2 cellular contexts compared by ENCODE assay signal in the genomic region with DNA sequence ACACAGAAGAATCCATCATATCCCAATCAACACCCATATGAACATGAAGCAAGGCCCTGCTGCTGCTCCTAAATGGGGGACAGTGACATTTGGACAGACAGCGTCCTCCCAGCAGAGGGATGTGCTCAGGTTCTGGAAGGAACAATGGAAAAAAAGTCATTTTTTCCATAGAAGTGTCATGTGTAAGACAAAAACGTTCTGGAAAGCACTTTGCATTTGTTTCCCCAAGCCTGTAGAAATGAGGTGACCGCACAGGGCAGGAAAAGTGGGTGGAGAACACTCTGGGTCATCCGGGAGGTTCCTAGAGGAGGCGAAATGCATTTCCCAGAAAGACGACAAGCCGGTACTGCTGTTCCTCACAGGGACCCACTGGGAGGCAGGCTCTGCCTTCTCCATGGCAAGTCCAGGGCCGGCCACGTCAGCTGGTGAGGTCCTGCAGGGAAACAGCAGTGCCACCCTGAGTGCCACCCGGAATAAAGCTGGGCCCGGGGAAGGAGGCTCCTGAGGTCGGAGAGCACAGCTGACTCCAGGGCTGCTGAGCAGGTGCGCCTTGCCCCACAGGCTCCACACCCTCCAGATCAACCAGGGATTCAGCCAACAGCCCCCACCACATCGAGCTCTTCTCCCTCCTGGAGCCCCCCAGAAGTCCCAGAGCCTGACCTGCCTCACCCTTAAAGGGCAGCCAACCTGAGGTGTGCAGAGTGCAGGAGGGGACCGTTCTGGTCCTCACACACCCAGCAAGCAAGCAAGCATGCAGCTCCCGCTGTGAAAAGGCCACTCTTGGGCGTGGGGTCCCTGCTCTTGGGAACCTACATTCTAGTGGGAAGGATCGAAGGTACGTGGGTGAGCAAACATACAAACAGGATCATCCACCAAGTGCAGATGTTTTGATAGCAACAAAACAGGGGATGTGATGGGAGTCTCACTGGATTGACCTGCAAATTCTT.
TF ChIP-seq lines count a peak whose summit lies in the region.

No MANE protein-coding gene starts in this region.

TF ChIP-seq in HepG2, 621 proteins besides CTCF, POLR2A, EP300 and RAD21 (continued from another document):
- TF ChIP-seq, protein P1, sequence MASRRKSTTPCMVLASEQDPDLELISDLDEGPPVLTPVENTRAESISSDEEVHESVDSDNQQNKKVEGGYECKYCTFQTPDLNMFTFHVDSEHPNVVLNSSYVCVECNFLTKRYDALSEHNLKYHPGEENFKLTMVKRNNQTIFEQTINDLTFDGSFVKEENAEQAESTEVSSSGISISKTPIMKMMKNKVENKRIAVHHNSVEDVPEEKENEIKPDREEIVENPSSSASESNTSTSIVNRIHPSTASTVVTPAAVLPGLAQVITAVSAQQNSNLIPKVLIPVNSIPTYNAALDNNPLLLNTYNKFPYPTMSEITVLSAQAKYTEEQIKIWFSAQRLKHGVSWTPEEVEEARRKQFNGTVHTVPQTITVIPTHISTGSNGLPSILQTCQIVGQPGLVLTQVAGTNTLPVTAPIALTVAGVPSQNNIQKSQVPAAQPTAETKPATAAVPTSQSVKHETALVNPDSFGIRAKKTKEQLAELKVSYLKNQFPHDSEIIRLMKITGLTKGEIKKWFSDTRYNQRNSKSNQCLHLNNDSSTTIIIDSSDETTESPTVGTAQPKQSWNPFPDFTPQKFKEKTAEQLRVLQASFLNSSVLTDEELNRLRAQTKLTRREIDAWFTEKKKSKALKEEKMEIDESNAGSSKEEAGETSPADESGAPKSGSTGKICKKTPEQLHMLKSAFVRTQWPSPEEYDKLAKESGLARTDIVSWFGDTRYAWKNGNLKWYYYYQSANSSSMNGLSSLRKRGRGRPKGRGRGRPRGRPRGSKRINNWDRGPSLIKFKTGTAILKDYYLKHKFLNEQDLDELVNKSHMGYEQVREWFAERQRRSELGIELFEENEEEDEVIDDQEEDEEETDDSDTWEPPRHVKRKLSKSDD (CRISPR knock-in tag; IDR thresholded peaks at IDR 0.05; ENCODE audit: low read depth): no peak
- TF ChIP-seq MTA1 (CRISPR knock-in tag; IDR thresholded peaks at IDR 0.05; ENCODE audit: borderline replicate concordance): no peak
- TF ChIP-seq ZNF543 (CRISPR knock-in tag; IDR thresholded peaks at IDR 0.05): no peak
- TF ChIP-seq, protein P2, sequence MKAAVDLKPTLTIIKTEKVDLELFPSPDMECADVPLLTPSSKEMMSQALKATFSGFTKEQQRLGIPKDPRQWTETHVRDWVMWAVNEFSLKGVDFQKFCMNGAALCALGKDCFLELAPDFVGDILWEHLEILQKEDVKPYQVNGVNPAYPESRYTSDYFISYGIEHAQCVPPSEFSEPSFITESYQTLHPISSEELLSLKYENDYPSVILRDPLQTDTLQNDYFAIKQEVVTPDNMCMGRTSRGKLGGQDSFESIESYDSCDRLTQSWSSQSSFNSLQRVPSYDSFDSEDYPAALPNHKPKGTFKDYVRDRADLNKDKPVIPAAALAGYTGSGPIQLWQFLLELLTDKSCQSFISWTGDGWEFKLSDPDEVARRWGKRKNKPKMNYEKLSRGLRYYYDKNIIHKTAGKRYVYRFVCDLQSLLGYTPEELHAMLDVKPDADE (CRISPR knock-in tag; IDR thresholded peaks at IDR 0.05): no peak
- TF ChIP-seq NFKB2 (CRISPR knock-in tag; IDR thresholded peaks at IDR 0.05; ENCODE audit: borderline replicate concordance): no peak
- no peak for TF ChIP-seq PHF8 (CRISPR knock-in tag; IDR thresholded peaks at IDR 0.05)
- TF ChIP-seq ZNF501 (CRISPR knock-in tag; IDR thresholded peaks at IDR 0.05): no peak
- TF ChIP-seq ZNF138 (CRISPR knock-in tag; IDR thresholded peaks at IDR 0.05; ENCODE audit: low read depth): no peak
- no peak for TF ChIP-seq SP1 (IDR thresholded peaks at IDR 0.05)
- TF ChIP-seq SP1 (CRISPR knock-in tag; IDR thresholded peaks at IDR 0.05): no peak
- TF ChIP-seq ZZZ3 (CRISPR knock-in tag; IDR thresholded peaks at IDR 0.05; ENCODE audit: borderline replicate concordance): no peak
- no peak for TF ChIP-seq HDAC2 (CRISPR knock-in tag; IDR thresholded peaks at IDR 0.05)
- TF ChIP-seq ZNF569 (CRISPR knock-in tag; IDR thresholded peaks at IDR 0.05; ENCODE audit: borderline replicate concordance): no peak
- TF ChIP-seq, protein P3, sequence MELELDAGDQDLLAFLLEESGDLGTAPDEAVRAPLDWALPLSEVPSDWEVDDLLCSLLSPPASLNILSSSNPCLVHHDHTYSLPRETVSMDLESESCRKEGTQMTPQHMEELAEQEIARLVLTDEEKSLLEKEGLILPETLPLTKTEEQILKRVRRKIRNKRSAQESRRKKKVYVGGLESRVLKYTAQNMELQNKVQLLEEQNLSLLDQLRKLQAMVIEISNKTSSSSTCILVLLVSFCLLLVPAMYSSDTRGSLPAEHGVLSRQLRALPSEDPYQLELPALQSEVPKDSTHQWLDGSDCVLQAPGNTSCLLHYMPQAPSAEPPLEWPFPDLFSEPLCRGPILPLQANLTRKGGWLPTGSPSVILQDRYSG (CRISPR knock-in tag; IDR thresholded peaks at IDR 0.05): no peak
- TF ChIP-seq, protein P4, sequence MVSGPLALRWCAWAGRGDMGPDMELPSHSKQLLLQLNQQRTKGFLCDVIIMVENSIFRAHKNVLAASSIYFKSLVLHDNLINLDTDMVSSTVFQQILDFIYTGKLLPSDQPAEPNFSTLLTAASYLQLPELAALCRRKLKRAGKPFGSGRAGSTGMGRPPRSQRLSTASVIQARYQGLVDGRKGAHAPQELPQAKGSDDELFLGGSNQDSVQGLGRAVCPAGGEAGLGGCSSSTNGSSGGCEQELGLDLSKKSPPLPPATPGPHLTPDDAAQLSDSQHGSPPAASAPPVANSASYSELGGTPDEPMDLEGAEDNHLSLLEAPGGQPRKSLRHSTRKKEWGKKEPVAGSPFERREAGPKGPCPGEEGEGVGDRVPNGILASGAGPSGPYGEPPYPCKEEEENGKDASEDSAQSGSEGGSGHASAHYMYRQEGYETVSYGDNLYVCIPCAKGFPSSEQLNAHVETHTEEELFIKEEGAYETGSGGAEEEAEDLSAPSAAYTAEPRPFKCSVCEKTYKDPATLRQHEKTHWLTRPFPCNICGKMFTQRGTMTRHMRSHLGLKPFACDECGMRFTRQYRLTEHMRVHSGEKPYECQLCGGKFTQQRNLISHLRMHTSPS (CRISPR knock-in tag; IDR thresholded peaks at IDR 0.05; ENCODE audit: low read depth): 0 out of 2 replicates have a peak, but pooled peaks have one; percentile 34
- no peak for TF ChIP-seq ZNF672 (CRISPR knock-in tag; IDR thresholded peaks at IDR 0.05)
- TF ChIP-seq SAFB2 (CRISPR knock-in tag; IDR thresholded peaks at IDR 0.05; ENCODE audit: borderline replicate concordance, low read depth): no peak

TF ChIP-seq in HEK293T, 16 proteins besides CTCF, POLR2A, EP300 and RAD21 (continued from another document):
- TF ChIP-seq ELF4 (IDR thresholded peaks at IDR 0.05) (no peak), FOXA1 (IDR thresholded peaks at IDR 0.05) (no peak), SUZ12 (IDR thresholded peaks at IDR 0.05) (no peak), CTBP1 (IDR thresholded peaks at IDR 0.05; ENCODE audit: borderline replicate concordance) (no peak), LEF1 (IDR thresholded peaks at IDR 0.05; ENCODE audit: borderline replicate concordance) (no peak), ZNF384 (IDR thresholded peaks at IDR 0.05) (no peak), L3MBTL2 (conservative IDR thresholded peaks at IDR 0.05) (no peak)
- TF ChIP-seq, protein P5, sequence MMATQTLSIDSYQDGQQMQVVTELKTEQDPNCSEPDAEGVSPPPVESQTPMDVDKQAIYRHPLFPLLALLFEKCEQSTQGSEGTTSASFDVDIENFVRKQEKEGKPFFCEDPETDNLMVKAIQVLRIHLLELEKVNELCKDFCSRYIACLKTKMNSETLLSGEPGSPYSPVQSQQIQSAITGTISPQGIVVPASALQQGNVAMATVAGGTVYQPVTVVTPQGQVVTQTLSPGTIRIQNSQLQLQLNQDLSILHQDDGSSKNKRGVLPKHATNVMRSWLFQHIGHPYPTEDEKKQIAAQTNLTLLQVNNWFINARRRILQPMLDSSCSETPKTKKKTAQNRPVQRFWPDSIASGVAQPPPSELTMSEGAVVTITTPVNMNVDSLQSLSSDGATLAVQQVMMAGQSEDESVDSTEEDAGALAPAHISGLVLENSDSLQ (IDR thresholded peaks at IDR 0.05): no peak
